Comparison of ENCODE assay signal across 10 cellular contexts in genomic region chr11:850777-851762, GRCh38. TPM values are rescaled to one million over a fixed set of nuclear protein-coding genes. Genes with fewer than 3 reads are reported as not detected.
DNase-seq lines count a peak whose midpoint lies in the region; ATAC-seq and TF ChIP-seq lines count a peak whose summit lies in the region.
"Had no signal": no experiment of that assay in that cellular context is flagged by ENCODE, and none has a peak within 500 bp of the region (broad histone marks: within the 10 kb centered on the region; RNA-seq: fewer than 3 reads in every experiment).

No MANE protein-coding gene starts in this region.

- H3K79me2 ChIP-seq in SU-DHL-6 (ENCODE audit: insufficient read depth, low read length) (no peaks in the 10 kb centered on the region), PC-9 (ENCODE audit: low read depth) (no peaks in the 10 kb centered on the region)

- peak; percentile 9 for TF ChIP-seq CTCF in CD14-positive monocyte (IDR thresholded peaks at IDR 0.05)
- TF ChIP-seq CTCF in GM13976 (IDR thresholded peaks at IDR 0.05; ENCODE audit: borderline replicate concordance, control extremely low read depth, extremely low read depth, insufficient read depth, missing control alignments): no peak
- TF ChIP-seq CTCF in SU-DHL-6 (IDR thresholded peaks at IDR 0.05; ENCODE audit: insufficient read depth, low read length, poor library complexity, severe bottlenecking): peak; percentile 48
- no peak; the same call in 1 of the 2 replicates for TF ChIP-seq CTCF in PC-9 (conservative IDR thresholded peaks at IDR 0.05)

- H3K4me2 ChIP-seq in SU-DHL-6 (ENCODE audit: low read depth, low read length, poor library complexity, severe bottlenecking): no peak overlapping the region
- H3K4me2 ChIP-seq in PC-9: no peak overlapping the region

- H3F3A ChIP-seq in SU-DHL-6 (ENCODE audit: insufficient read depth) (no peaks in the 10 kb centered on the region), PC-9 (ENCODE audit: insufficient read depth, low read depth) (0 out of 2 replicates have a peak, but pooled peaks cover 6% of the 10 kb centered on the region)

- ATAC-seq in GM21526 (IDR thresholded peaks at IDR 0.05; ENCODE audit: low FRiP score, unreplicated experiment) (no peak), GM21515 (IDR thresholded peaks at IDR 0.05; ENCODE audit: unreplicated experiment) (no peak)
- ATAC-seq in naive thymus-derived CD4-positive, alpha-beta T cell: no peak

- no TSS peak for BruUV-seq in PC-9 (replicated peaks; lab: Mats Ljungman, UMichigan)

- H3K9me2 ChIP-seq in SU-DHL-6 (replicated peaks; ENCODE audit: insufficient read depth, low read length) (no peaks in the 10 kb centered on the region), PC-9 (ENCODE audit: insufficient read depth) (no peaks in the 10 kb centered on the region)

- H3K27me3 ChIP-seq in SU-DHL-6 (ENCODE audit: low read length) (no peaks in the 10 kb centered on the region), PC-9 (ENCODE audit: insufficient read depth, low read depth) (no peaks in the 10 kb centered on the region)
- H3K27me3 ChIP-seq in naive thymus-derived CD4-positive, alpha-beta T cell (ENCODE audit: control insufficient read depth in 2 of 2, insufficient read depth in 2 of 2, low read length in 2 of 2): peaks cover 0 to 6% of the 10 kb centered on the region in 2 donors

- H3K9ac ChIP-seq in SU-DHL-6 (ENCODE audit: low read length): no peak overlapping the region

- CTCF ChIA-PET in naive thymus-derived CD4-positive, alpha-beta T cell (lab: Charles Lee): no interaction called here
- CTCF ChIA-PET in PC-9 (lab: Charles Lee): no interaction called here

- in situ Hi-C loops in GM13976 (cut with MboI; ENCODE audit: low sequenced_read_pairs, unreplicated experiment): no loop called here

- H3K27ac ChIP-seq in SU-DHL-6 (ENCODE audit: low read depth, low read length) (no peak overlapping the region), PC-9 (no peak overlapping the region)
- H3K27ac ChIP-seq in naive thymus-derived CD4-positive, alpha-beta T cell (ENCODE audit: low read depth, low read length): no peak overlapping the region

- no peak overlapping the region for H3K27ac Mint-ChIP-seq in CD14-positive monocyte
- no peak overlapping the region for H3K27ac Mint-ChIP-seq in naive thymus-derived CD4-positive, alpha-beta T cell
- H3K27ac Mint-ChIP-seq: T-helper 1 cell treated with Interleukin-12 subunit alpha and Interleukin-12 subunit beta and Interleukin-4 antibody, amounts not matched to agents 30 μg/mL and 1 μg/mL, for 36 hours had no signal

- H2AFZ ChIP-seq in SU-DHL-6 (ENCODE audit: low read depth, low read length, severe bottlenecking): no peak overlapping the region
- no peak overlapping the region for H2AFZ ChIP-seq in PC-9

- peak overlapping the region in 1 of 2 donors; percentile 37 for H3K4me3 Mint-ChIP-seq in CD14-positive monocyte
- peak overlapping the region in 5 of 10 donors; percentile 12 to 75 (median 50) for H3K4me3 Mint-ChIP-seq in naive thymus-derived CD4-positive, alpha-beta T cell

- no peaks in the 10 kb centered on the region for H3K9me3 ChIP-seq in SU-DHL-6 (ENCODE audit: insufficient read depth, low read length)
- no peaks in the 10 kb centered on the region for H3K9me3 ChIP-seq in naive thymus-derived CD4-positive, alpha-beta T cell (ENCODE audit: control insufficient read depth in 2 of 3, low read length in 3 of 3)
- no peaks in the 10 kb centered on the region for H3K9me3 ChIP-seq in PC-9 (ENCODE audit: insufficient read depth, low read depth)

- POLR2A ChIA-PET in naive thymus-derived CD4-positive, alpha-beta T cell (lab: Charles Lee): no interaction called here
- POLR2A ChIA-PET in PC-9 (lab: Charles Lee; ENCODE audit: unreplicated experiment): no interaction called here

- H3K4me1 ChIP-seq in naive thymus-derived CD4-positive, alpha-beta T cell (ENCODE audit: control insufficient read depth in 2 of 2, insufficient read depth in 2 of 2, low read length in 2 of 2): peaks cover 5 to 7% of the 10 kb centered on the region in 2 donors
- H3K4me1 ChIP-seq in PC-9 (replicated peaks; ENCODE audit: insufficient read depth): no peaks in the 10 kb centered on the region

- no peak overlapping the region for H3K4me3 ChIP-seq in SU-DHL-6 (ENCODE audit: insufficient read depth, low read length, poor library complexity, severe bottlenecking)
- H3K4me3 ChIP-seq in naive thymus-derived CD4-positive, alpha-beta T cell (ENCODE audit: low read length): no peak overlapping the region
- no peak overlapping the region for H3K4me3 ChIP-seq in PC-9

- H4K20me1 ChIP-seq in SU-DHL-6 (ENCODE audit: low read depth, low read length) (no peaks in the 10 kb centered on the region), PC-9 (ENCODE audit: insufficient read depth) (no peaks in the 10 kb centered on the region)

- intact Hi-C loops in CD14-positive monocyte (cut with micrococcal nuclease): no loop called here
- intact Hi-C loops in naive thymus-derived CD4-positive, alpha-beta T cell (cut with micrococcal nuclease): no loop called here
- intact Hi-C loops in PC-9 (cut with micrococcal nuclease; ENCODE audit: unreplicated experiment): no loop called here

- H3K36me3 Mint-ChIP-seq in CD14-positive monocyte: peaks cover 2 to 6% of the 10 kb centered on the region in 2 donors
- H3K36me3 Mint-ChIP-seq in naive thymus-derived CD4-positive, alpha-beta T cell: no peaks in the 10 kb centered on the region

- peaks cover 0 to 3% (median 0%) of the 10 kb centered on the region in 7 donors for H3K9me3 Mint-ChIP-seq in CD14-positive monocyte
- H3K9me3 Mint-ChIP-seq in naive thymus-derived CD4-positive, alpha-beta T cell: no peaks in the 10 kb centered on the region
- H3K9me3 Mint-ChIP-seq: T-helper 1 cell treated with Interleukin-12 subunit alpha and Interleukin-12 subunit beta and Interleukin-4 antibody, amounts not matched to agents 30 μg/mL and 1 μg/mL, for 36 hours had no signal

- DNase-seq in CD14-positive monocyte (ENCODE audit: low spot score) (no peak), GM13976 (ENCODE audit: low spot score) (peak; percentile 67), iPS-NIHi7 (ENCODE audit: extremely low spot score) (peak; percentile 69), PC-9 (no peak)
- DNase-seq in naive thymus-derived CD4-positive, alpha-beta T cell: no peak
- DNase-seq: head of caudate nucleus had no signal

- H3K4me1 Mint-ChIP-seq in CD14-positive monocyte: peaks cover 16% of the 10 kb centered on the region
- H3K4me1 Mint-ChIP-seq in naive thymus-derived CD4-positive, alpha-beta T cell: peaks cover 0 to 9% (median 3%) of the 10 kb centered on the region in 7 donors

- H3K27me3 Mint-ChIP-seq in CD14-positive monocyte (ENCODE audit: low read depth in 3 of 3): peaks cover 12 to 35% (median 23%) of the 10 kb centered on the region in 3 donors
- H3K27me3 Mint-ChIP-seq in naive thymus-derived CD4-positive, alpha-beta T cell: peaks cover 0 to 10% (median 0%) of the 10 kb centered on the region in 5 donors

- H3K36me3 ChIP-seq in SU-DHL-6 (ENCODE audit: low read length) (no peaks in the 10 kb centered on the region), PC-9 (ENCODE audit: low read depth) (no peaks in the 10 kb centered on the region)
- H3K36me3 ChIP-seq in naive thymus-derived CD4-positive, alpha-beta T cell (ENCODE audit: control insufficient read depth in 2 of 3, insufficient read depth in 3 of 3, low read length in 3 of 3): no peaks in the 10 kb centered on the region

RNA-seq across cellular contexts. Expression of gene TSPAN4, which starts 8.4 kb away (rescaled TPM):
- polyA plus RNA-seq in CD14-positive monocyte: 10 to 100 TPM; 52.6 to 75.5 TPM
- total RNA-seq in naive thymus-derived CD4-positive, alpha-beta T cell: 10 to 100 TPM in 1 of 5 experiments, 1 to 10 TPM in 4; 4.8 to 12.6 (median 6.6) TPM
- polyA plus RNA-seq in naive thymus-derived CD4-positive, alpha-beta T cell: 1 to 10 TPM; 4.1 to 4.7 TPM
- total RNA-seq in PC-9 (2021): 30.4 and 43.6 TPM in 2 replicates

RNA-seq across cellular contexts. Expression of gene POLR2L, which starts 8.7 kb away (rescaled TPM):
- 100 to 1,000 TPM; 110 to 133 TPM for polyA plus RNA-seq in CD14-positive monocyte
- 10 to 100 TPM; 31.2 to 93.3 (median 44.9) TPM for total RNA-seq in naive thymus-derived CD4-positive, alpha-beta T cell
- 10 to 100 TPM; 55.9 to 83.1 TPM for polyA plus RNA-seq in naive thymus-derived CD4-positive, alpha-beta T cell
- 87.4 and 99.7 TPM in 2 replicates for total RNA-seq in PC-9 (2021)

RNA-seq across cellular contexts. Expression of gene CD151, which starts 18.3 kb away (rescaled TPM):
- 10 to 100 TPM; 18.1 to 57.4 TPM for polyA plus RNA-seq in CD14-positive monocyte
- total RNA-seq in naive thymus-derived CD4-positive, alpha-beta T cell: 10 to 100 TPM in 3 of 5 experiments, 1 to 10 TPM in 2; 6.6 to 62.9 (median 18.5) TPM
- polyA plus RNA-seq in naive thymus-derived CD4-positive, alpha-beta T cell: 1 to 10 TPM; 4.0 to 7.2 TPM
- total RNA-seq in PC-9 (2021): 184 and 199 TPM in 2 replicates

RNA-seq across cellular contexts. Expression of gene CRACR2B, which starts 23.4 kb away (rescaled TPM):
- polyA plus RNA-seq in CD14-positive monocyte: 1 to 10 TPM; 1.0 to 1.4 TPM
- 1 to 10 TPM in 3 of 5 experiments, under 1 TPM in 1, not detected in 1; 0.62 to 3.9 (median 2.0) TPM for total RNA-seq in naive thymus-derived CD4-positive, alpha-beta T cell
- not detected for polyA plus RNA-seq in naive thymus-derived CD4-positive, alpha-beta T cell
- 17.5 and 21.2 TPM in 2 replicates for total RNA-seq in PC-9 (2021)

RNA-seq across cellular contexts. Expression of gene PNPLA2, which starts 32.4 kb away (rescaled TPM):
- 10 to 100 TPM; 26.8 to 35.0 TPM for polyA plus RNA-seq in CD14-positive monocyte
- total RNA-seq in naive thymus-derived CD4-positive, alpha-beta T cell: 100 to 1,000 TPM in 4 of 5 experiments, 10 to 100 TPM in 1; 60.1 to 237 (median 205) TPM
- 10 to 100 TPM; 26.0 to 40.4 TPM for polyA plus RNA-seq in naive thymus-derived CD4-positive, alpha-beta T cell
- 137 and 142 TPM in 2 replicates for total RNA-seq in PC-9 (2021)

Comparison
In these comparisons a context has a peak if more than half of its experiments do, and no peak if none do; other contexts are left out.
1. DNase-seq: peak in GM13976 (single experiment) and iPS-NIHi7 (single experiment); none in CD14-positive monocyte (single experiment), naive thymus-derived CD4-positive, alpha-beta T cell (0 of 9) and PC-9 (0 of 2).
2. CTCF ChIP-seq: peak in CD14-positive monocyte (single experiment) and SU-DHL-6 (single experiment); none in GM13976 (single experiment) and PC-9 (single experiment).